In the genomic region with DNA sequence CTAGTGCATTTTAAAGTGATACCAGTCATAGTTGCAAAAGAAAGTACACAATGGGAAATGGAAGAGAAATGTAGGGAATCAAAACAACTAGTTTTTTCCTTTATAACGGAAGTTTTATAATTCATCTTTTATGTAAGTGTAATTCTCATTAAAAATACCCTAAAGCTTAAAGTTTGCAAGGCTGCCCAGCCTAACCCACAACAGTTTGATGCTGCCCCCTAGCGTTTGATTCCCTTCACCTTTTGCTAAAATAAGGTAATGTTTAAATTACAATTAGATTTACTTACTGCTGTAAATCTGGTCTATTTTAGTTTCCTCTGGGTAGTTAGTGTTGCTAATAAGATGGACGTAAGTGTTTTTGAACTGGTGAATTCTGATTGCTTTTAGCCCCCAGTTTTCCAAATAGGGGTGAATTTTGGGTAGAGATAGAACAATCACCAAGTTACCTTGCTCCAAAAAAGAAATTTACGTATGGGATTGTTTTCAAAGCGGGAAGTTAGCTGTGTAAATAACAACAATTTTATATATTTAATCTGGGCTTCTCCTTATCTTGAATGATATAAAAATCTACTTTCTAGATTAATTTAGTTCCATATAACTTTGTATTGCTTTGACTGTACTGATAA, we compare ENCODE assay signal across 8 cellular contexts. TPM values are rescaled to one million over a fixed set of nuclear protein-coding genes. Genes with fewer than 3 reads are reported as not detected.
DNase-seq lines count a peak whose midpoint lies in the region; ATAC-seq, FAIRE-seq and TF ChIP-seq lines count a peak whose summit lies in the region.

No MANE protein-coding gene starts in this region.

- H3K27ac ChIP-seq in HUES64 (ENCODE audit: low read depth, low read length) = no peak overlapping the region
- H3K27ac ChIP-seq in foreskin keratinocyte = no peak overlapping the region
- peak overlapping the region; percentile 15 to 99 for H3K27ac ChIP-seq in prostate gland
- H3K27ac ChIP-seq in uterus = peak overlapping the region in 1 of 2 donors; percentile 99

- H3K36me3 ChIP-seq in HUES64 (ENCODE audit: insufficient read depth, low read length) (0 out of 2 replicates have a peak, but pooled peaks cover 5% of the 10 kb centered on the region), prostate gland (no peaks in the 10 kb centered on the region), uterus (no peaks in the 10 kb centered on the region)

- H3K9ac ChIP-seq in HUES64 (ENCODE audit: low read depth, low read length) = no peak overlapping the region

- H3K4me1 ChIP-seq in HUES64 (ENCODE audit: insufficient read depth, low read length) = peaks cover 30% of the 10 kb centered on the region
- peaks cover 6% of the 10 kb centered on the region for H3K4me1 ChIP-seq in foreskin keratinocyte
- no peaks in the 10 kb centered on the region for H3K4me1 ChIP-seq in prostate gland (replicated peaks)
- no peaks in the 10 kb centered on the region for H3K4me1 ChIP-seq in uterus

- peak overlapping the region; percentile 89 for H3K4me3 ChIP-seq in HUES64 (ENCODE audit: low read length)
- peak overlapping the region in 1 of 2 donors; percentile 94 for H3K4me3 ChIP-seq in prostate gland
- H3K4me3 ChIP-seq in uterus = no peak overlapping the region

- TF ChIP-seq POLR2A in prostate gland (IDR thresholded peaks at IDR 0.05) (no peak), uterus (IDR thresholded peaks at IDR 0.05) (no peak)

- no peaks in the 10 kb centered on the region for H3K27me3 ChIP-seq in HUES64 (ENCODE audit: insufficient read depth, low read length)
- H3K27me3 ChIP-seq in foreskin keratinocyte = no peaks in the 10 kb centered on the region
- no peaks in the 10 kb centered on the region for H3K27me3 ChIP-seq in prostate gland (replicated peaks; ENCODE audit: insufficient read depth)
- no peaks in the 10 kb centered on the region for H3K27me3 ChIP-seq in uterus

- H3K9me3 ChIP-seq in HUES64 (ENCODE audit: insufficient read depth, low read depth, low read length) (no peaks in the 10 kb centered on the region), prostate gland (no peaks in the 10 kb centered on the region), uterus (no peaks in the 10 kb centered on the region)

- intact Hi-C loops in prostate gland (cut with DNase I) = no loop called here
- intact Hi-C loops in uterus (cut with DNase I; ENCODE audit: low total_unique reads) = no loop called here

- FAIRE-seq in D721Med (lab: Jason Lieb, UNC) = no peak

- ATAC-seq in foreskin keratinocyte (no peak), GM18520 (IDR thresholded peaks at IDR 0.05; ENCODE audit: unreplicated experiment) (no peak)

- 33% methylated on average over 1 of the region's 5 CpGs for WGBS in HUES64
- WGBS in prostate gland = 26% methylated on average over 5 of the region's 5 CpGs

- TF ChIP-seq CTCF in D721Med (IDR thresholded peaks at IDR 0.05; ENCODE audit: insufficient read depth, missing control alignments) (peak; percentile 82), foreskin keratinocyte (conservative IDR thresholded peaks at IDR 0.05) (peak; percentile 94), prostate gland (IDR thresholded peaks at IDR 0.05) (peak; percentile 60 to 90 (median 78)), uterus (IDR thresholded peaks at IDR 0.05) (peak; percentile 43 to 82 (median 75))

- no peak for DNase-seq in D721Med (ENCODE audit: insufficient read length, low spot score)
- DNase-seq in RKO (ENCODE audit: low spot score) = peak; percentile 69
- DNase-seq in activated T-helper 9 cell treated with anti-CD3 and anti-CD28 coated beads, Interleukin-2, amount 50 U/mL, for 16 hours (ENCODE audit: low read depth) = peak; percentile 49
- peak in 1 of 2 donors; percentile 48 for DNase-seq in foreskin keratinocyte
- DNase-seq in prostate gland (ENCODE audit: low spot score) = peak; percentile 85
- peak; percentile 44 to 73 for DNase-seq in uterus

RNA-seq across cellular contexts. Expression of gene SLC39A10, which starts 3.4 kb away (rescaled TPM):
- 84.8 TPM for polyA plus RNA-seq in HUES64 (2013, experiment 1 of 2)
- polyA plus RNA-seq in HUES64 (2013, experiment 2 of 2) = 75.3 TPM
- 22.5 and 25.6 TPM in 2 replicates for total RNA-seq in foreskin keratinocyte
- 4.0 and 4.7 TPM in 2 replicates for polyA plus RNA-seq in foreskin keratinocyte
- total RNA-seq in prostate gland = 10 to 100 TPM; 26.3 to 27.6 TPM
- total RNA-seq in uterus = 10 to 100 TPM; 13.1 to 93.5 (median 31.4) TPM

Comparison
In these comparisons a context has a peak if more than half of its experiments do, and no peak if none do; other contexts are left out.
1. H3K27ac ChIP-seq: peak in prostate gland (2 of 2); none in HUES64 (single experiment) and foreskin keratinocyte (single experiment).
2. Peak in every context shown above with its lines, with median percentiles within 50 percentile points of each other: CTCF ChIP-seq.